In the genomic region with DNA sequence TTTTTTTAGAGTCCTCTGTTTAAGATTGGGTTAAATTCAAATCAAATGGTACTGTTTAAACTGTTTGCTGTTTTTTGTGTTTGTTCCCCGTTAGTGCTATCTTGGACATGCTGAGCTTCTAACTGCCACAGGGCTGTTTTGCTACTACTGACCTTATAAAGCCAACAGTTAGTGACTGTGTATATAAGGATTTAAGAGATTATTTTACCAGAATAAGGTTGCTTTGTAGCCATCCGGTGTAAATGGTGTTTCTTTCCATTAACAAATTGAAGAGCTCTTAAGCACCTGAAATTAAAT, we compare ENCODE assay signal across 1 cellular context.
TF ChIP-seq lines count a peak whose summit lies in the region.

No MANE protein-coding gene starts in this region.

TF ChIP-seq in GM23338, 12 proteins besides CTCF, POLR2A, EP300 and RAD21 (continued from another document):
- no peak for TF ChIP-seq REST (IDR thresholded peaks at IDR 0.05; ENCODE audit: unreplicated experiment)
- TF ChIP-seq ZNF462 (CRISPR knock-in tag; IDR thresholded peaks at IDR 0.05), result no peak
- no peak for TF ChIP-seq POLR2AphosphoS5 (IDR thresholded peaks at IDR 0.05; ENCODE audit: low read depth)
- no peak for TF ChIP-seq ZNF114 (CRISPR knock-in tag; IDR thresholded peaks at IDR 0.05)
- no peak for TF ChIP-seq NANOG (IDR thresholded peaks at IDR 0.05; ENCODE audit: borderline replicate concordance)
